In the genomic region with DNA sequence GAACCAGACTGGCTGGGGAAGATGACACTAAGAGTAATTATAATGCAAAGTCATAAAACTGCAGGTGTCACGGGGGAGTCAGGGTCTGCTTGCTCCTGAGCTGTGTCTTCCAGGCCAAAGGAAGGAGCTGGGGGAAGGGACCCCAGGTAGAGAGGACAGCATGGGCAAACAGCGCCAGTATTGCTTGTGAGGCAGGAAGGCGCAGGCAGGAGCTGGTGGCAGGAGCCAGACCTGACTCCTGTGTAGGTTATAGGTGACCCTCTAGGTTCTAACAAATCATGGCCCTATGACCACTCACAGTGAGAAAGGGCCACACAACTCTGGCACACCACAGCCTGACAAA, we compare ENCODE assay signal across 13 cellular contexts. TPM values are rescaled to one million over a fixed set of nuclear protein-coding genes. Genes with fewer than 3 reads are reported as not detected.
A peak's percentile ranks its signal among the peaks of the same experiment; 100 is the strongest.
DNase-seq lines count a peak whose midpoint lies in the region; ATAC-seq and TF ChIP-seq lines count a peak whose summit lies in the region.
"Had no signal": no experiment of that assay in that cellular context is flagged by ENCODE, and none has a peak within 500 bp of the region (broad histone marks: within the 10 kb centered on the region; RNA-seq: fewer than 3 reads in every experiment).

No MANE protein-coding gene starts in this region.

- peak overlapping the region; percentile 87 to 97 (median 91) for H3K27ac ChIP-seq in stomach

- H3K9me3 ChIP-seq in mononuclear cell (ENCODE audit: low read depth, low read length) = no peaks in the 10 kb centered on the region
- H3K9me3 ChIP-seq in stomach = no peaks in the 10 kb centered on the region

- H3K4me3 ChIP-seq in mononuclear cell (ENCODE audit: low read length) (peak overlapping the region; percentile 75), stomach (peak overlapping the region; percentile 59 to 83 (median 71))

- TF ChIP-seq POLR2A in stomach (IDR thresholded peaks at IDR 0.05) = no peak

- no peak for ATAC-seq in activated naive CD4-positive, alpha-beta T cell treated with anti-CD3 and anti-CD28 coated beads, Interleukin-2, amount 50 U/mL, for 72 hours

- H3K27me3 ChIP-seq in mononuclear cell (ENCODE audit: insufficient read depth, low read length) (no peaks in the 10 kb centered on the region), stomach (no peaks in the 10 kb centered on the region)

- 81 to 90% (median 86%) methylated on average over 3 of the region's 3 CpGs for WGBS in stomach, 5 donors

- H3K27ac Mint-ChIP-seq in activated naive CD4-positive, alpha-beta T cell treated with anti-CD3 and anti-CD28 coated beads for 36 hours = peak overlapping the region; percentile 100
- peak overlapping the region; percentile 98 to 99 for H3K27ac Mint-ChIP-seq in activated naive CD4-positive, alpha-beta T cell treated with anti-CD3 and anti-CD28 coated beads, Interleukin-2, amount 50 U/mL, for 72 hours

- peaks cover 19 to 34% (median 33%) of the 10 kb centered on the region in 4 donors for H3K36me3 ChIP-seq in stomach

- no peaks in the 10 kb centered on the region for H3K9me3 Mint-ChIP-seq in activated naive CD4-positive, alpha-beta T cell treated with anti-CD3 and anti-CD28 coated beads for 36 hours
- no peaks in the 10 kb centered on the region for H3K9me3 Mint-ChIP-seq in activated naive CD4-positive, alpha-beta T cell treated with anti-CD3 and anti-CD28 coated beads, Interleukin-2, amount 50 U/mL, for 72 hours

- H3K4me3 Mint-ChIP-seq in activated naive CD4-positive, alpha-beta T cell treated with anti-CD3 and anti-CD28 coated beads for 36 hours = peak overlapping the region; percentile 96

- intact Hi-C loops in activated naive CD4-positive, alpha-beta T cell treated with anti-CD3 and anti-CD28 coated beads for 36 hours (cut with micrococcal nuclease) = loop anchor here (5.0 to 10.0 kb wide), 2 partner anchors 372 to 1665 kb away; a partner anchor contains a TSS
- intact Hi-C loops in stomach (cut with DNase I; ENCODE audit: low total_unique reads) = loop anchor here (5.0 kb wide), 1 partner anchor 37 kb away; no protein-coding TSS in a partner anchor

- CTCF ChIA-PET in activated naive CD4-positive, alpha-beta T cell treated with anti-CD3 and anti-CD28 coated beads for 36 hours (lab: Charles Lee) = interaction anchor here (0.6 to 11.1 kb wide), 8 partner anchors 10 to 780 kb away, joined by 3 to 243 read pairs (median 9); a partner anchor contains a TSS

- peaks cover 87% of the 10 kb centered on the region for H3K36me3 Mint-ChIP-seq in activated naive CD4-positive, alpha-beta T cell treated with anti-CD3 and anti-CD28 coated beads for 36 hours (ENCODE audit: low read depth)
- peaks cover 86 to 91% of the 10 kb centered on the region in 2 donors for H3K36me3 Mint-ChIP-seq in activated naive CD4-positive, alpha-beta T cell treated with anti-CD3 and anti-CD28 coated beads, Interleukin-2, amount 50 U/mL, for 72 hours

- peaks cover 39% of the 10 kb centered on the region for H3K4me1 Mint-ChIP-seq in activated naive CD4-positive, alpha-beta T cell treated with anti-CD3 and anti-CD28 coated beads for 36 hours (ENCODE audit: low read depth)

- no peak for TF ChIP-seq EP300 in stomach (IDR thresholded peaks at IDR 0.05)

- H3K27me3 Mint-ChIP-seq in activated naive CD4-positive, alpha-beta T cell treated with anti-CD3 and anti-CD28 coated beads for 36 hours (ENCODE audit: low read depth) = no peaks in the 10 kb centered on the region

- TF ChIP-seq CTCF in stomach (IDR thresholded peaks at IDR 0.05) = no peak

- H3K4me1 ChIP-seq in mononuclear cell (ENCODE audit: insufficient read depth, low read length) (peaks cover 89% of the 10 kb centered on the region), stomach (peaks cover 51 to 91% (median 86%) of the 10 kb centered on the region in 4 donors)

- peak; percentile 45 for DNase-seq in activated naive CD4-positive, alpha-beta T cell treated with anti-CD3 and anti-CD28 coated beads for 36 hours
- no peak for DNase-seq in activated naive CD4-positive, alpha-beta T cell (lab: John Stamatoyannopoulos, UW)
- DNase-seq in activated naive CD4-positive, alpha-beta T cell treated with anti-CD3 and anti-CD28 coated beads, Interleukin-2, amount 50 U/mL, for 72 hours (ENCODE audit: low spot score in 2 of 2) = no peak
- DNase-seq in stomach (no peak), ureter (ENCODE audit: low spot score) (no peak), DMS79 (lab: John Stamatoyannopoulos, UW) (no peak), OCI-M1 (lab: John Stamatoyannopoulos, UW) (no peak)
- DNase-seq: GDM1, KG1, NCI-H2081 treated with DMSO at 0.1 percent for 48 hours, nucleus accumbens had no signal

RNA-seq across cellular contexts. Expression of a gene that starts 1.9 kb away (rescaled TPM):
- total RNA-seq in activated naive CD4-positive, alpha-beta T cell treated with anti-CD3 and anti-CD28 coated beads for 36 hours = 100 to 1,000 TPM; 136 to 138 TPM
- total RNA-seq in activated naive CD4-positive, alpha-beta T cell treated with anti-CD3 and anti-CD28 coated beads, Interleukin-2, amount 50 U/mL, for 72 hours = 100 to 1,000 TPM; 222 to 258 TPM
- total RNA-seq in mononuclear cell = 1.2 TPM
- total RNA-seq in stomach = 1 to 10 TPM; 1.8 to 5.7 (median 3.6) TPM
- polyA plus RNA-seq in stomach = 10 to 100 TPM in 1 of 3 donors, 1 to 10 TPM in 2; 6.8 to 11.5 (median 7.7) TPM
- total RNA-seq in ureter = 15.0 TPM
- total RNA-seq: OCI-LY7 had no signal

RNA-seq across cellular contexts. Expression of a gene that starts 7.2 kb away (rescaled TPM):
- total RNA-seq in activated naive CD4-positive, alpha-beta T cell treated with anti-CD3 and anti-CD28 coated beads for 36 hours = 100 to 1,000 TPM; 105 to 106 TPM
- 100 to 1,000 TPM in 1 of 2 donors, 10 to 100 TPM in 1; 94.3 to 153 TPM for total RNA-seq in activated naive CD4-positive, alpha-beta T cell treated with anti-CD3 and anti-CD28 coated beads, Interleukin-2, amount 50 U/mL, for 72 hours
- total RNA-seq in mononuclear cell (70.8 TPM), stomach (10 to 100 TPM; 10.3 to 50.0 (median 24.6) TPM), ureter (34.8 TPM)
- 10 to 100 TPM; 21.5 to 41.3 (median 37.1) TPM for polyA plus RNA-seq in stomach

RNA-seq across cellular contexts. Expression of a gene that starts 40.4 kb away (rescaled TPM):
- 10 to 100 TPM; 27.0 to 30.4 TPM for total RNA-seq in activated naive CD4-positive, alpha-beta T cell treated with anti-CD3 and anti-CD28 coated beads for 36 hours
- total RNA-seq in activated naive CD4-positive, alpha-beta T cell treated with anti-CD3 and anti-CD28 coated beads, Interleukin-2, amount 50 U/mL, for 72 hours = 10 to 100 TPM; 69.7 to 74.6 TPM
- total RNA-seq in mononuclear cell = 3.0 TPM
- total RNA-seq in stomach = 10 to 100 TPM in 2 of 5 donors, 1 to 10 TPM in 3; 5.8 to 14.3 (median 6.4) TPM
- 10 to 100 TPM; 19.8 to 24.8 (median 20.0) TPM for polyA plus RNA-seq in stomach
- total RNA-seq in ureter = 34.4 TPM

RNA-seq across cellular contexts. Expression of a gene that starts 42.2 kb away (rescaled TPM):
- 1 to 10 TPM; 3.1 to 3.8 TPM for total RNA-seq in activated naive CD4-positive, alpha-beta T cell treated with anti-CD3 and anti-CD28 coated beads for 36 hours
- 10 to 100 TPM; 21.4 to 42.4 TPM for total RNA-seq in activated naive CD4-positive, alpha-beta T cell treated with anti-CD3 and anti-CD28 coated beads, Interleukin-2, amount 50 U/mL, for 72 hours
- total RNA-seq in mononuclear cell (3.7 TPM), stomach (10 to 100 TPM in 2 of 5 donors, 1 to 10 TPM in 2, not detected in 1; 4.9 to 75.0 (median 16.4) TPM), ureter (8.0 TPM)
- 1 to 10 TPM; 5.9 to 9.0 (median 8.2) TPM for polyA plus RNA-seq in stomach
